ENCODE assay signal across 8 cellular contexts in genomic region chr2:241638063-241638660, GRCh38. TPM values are rescaled to one million over a fixed set of nuclear protein-coding genes. Genes with fewer than 3 reads are reported as not detected.
DNase-seq lines count a peak whose midpoint lies in the region; TF ChIP-seq lines count a peak whose summit lies in the region.

No MANE protein-coding gene starts in this region.

- H3K9me3 Mint-ChIP-seq in osteocyte (ENCODE audit: unreplicated experiment), result no peaks in the 10 kb centered on the region

- H3K9me3 ChIP-seq in DOHH2 (ENCODE audit: control insufficient read depth, insufficient read depth, low read length) (peaks cover 14% of the 10 kb centered on the region), endocrine pancreas (ENCODE audit: control insufficient read depth, low read length) (no peaks in the 10 kb centered on the region)

- peaks cover 6% of the 10 kb centered on the region for H3K36me3 Mint-ChIP-seq in osteocyte (ENCODE audit: unreplicated experiment)

- DNase-seq in NB4 (ENCODE audit: low read depth) (no peak), osteocyte (ENCODE audit: extremely low spot score, unreplicated experiment) (no peak), NCI-H2171 treated with DMSO at 0.1 percent for 48 hours (lab: John Stamatoyannopoulos, UW) (no peak), SKM-1 (lab: John Stamatoyannopoulos, UW; ENCODE audit: unreplicated experiment) (no peak), SW 1271 (lab: John Stamatoyannopoulos, UW) (no peak), NCI-H82 treated with DMSO at 0.1 percent for 48 hours (lab: John Stamatoyannopoulos, UW; ENCODE audit: unreplicated experiment) (no peak)

- H3K4me1 ChIP-seq in DOHH2 (ENCODE audit: control insufficient read depth, low read length), result peaks cover 30% of the 10 kb centered on the region
- peaks cover 5% of the 10 kb centered on the region for H3K4me1 ChIP-seq in endocrine pancreas (ENCODE audit: control insufficient read depth, insufficient read depth, low read length)

- H3K36me3 ChIP-seq in DOHH2 (ENCODE audit: control insufficient read depth, low read length) (peaks cover 46% of the 10 kb centered on the region), endocrine pancreas (ENCODE audit: control insufficient read depth, insufficient read depth, low read length) (no peaks in the 10 kb centered on the region)

- H3K4me2 ChIP-seq in DOHH2 (ENCODE audit: low read length), result peak overlapping the region; percentile 62

- H4K20me1 ChIP-seq in DOHH2 (ENCODE audit: control insufficient read depth, insufficient read depth, low read depth, low read length), result peaks cover 7% of the 10 kb centered on the region; the same call in 1 of the 2 replicates

- H3K9ac ChIP-seq in endocrine pancreas (ENCODE audit: control insufficient read depth, insufficient read depth, low read length), result peak overlapping the region; percentile 84

- H3F3A ChIP-seq in DOHH2 (ENCODE audit: control insufficient read depth, insufficient read depth), result peaks cover 5% of the 10 kb centered on the region; the same call in 1 of the 2 replicates

- H3K4me3 Mint-ChIP-seq in osteocyte (ENCODE audit: unreplicated experiment), result peak overlapping the region; percentile 89

- TF ChIP-seq CTCF in DOHH2 (IDR thresholded peaks at IDR 0.05; ENCODE audit: low read depth, low read length, poor library complexity, severe bottlenecking) (no peak), NB4 (IDR thresholded peaks at IDR 0.05; ENCODE audit: low read depth, low read length) (no peak), osteocyte (IDR thresholded peaks at IDR 0.05) (no peak)

- peaks cover 44% of the 10 kb centered on the region for H3K4me1 Mint-ChIP-seq in osteocyte (ENCODE audit: unreplicated experiment)

- H3K27ac Mint-ChIP-seq in osteocyte (ENCODE audit: unreplicated experiment), result peak overlapping the region; percentile 60

- H3K27me3 ChIP-seq in DOHH2 (ENCODE audit: control insufficient read depth, low read length) (no peaks in the 10 kb centered on the region), endocrine pancreas (ENCODE audit: control insufficient read depth, insufficient read depth, low read length) (no peaks in the 10 kb centered on the region)

- H3K9me2 ChIP-seq in DOHH2 (replicated peaks; ENCODE audit: control insufficient read depth, low read length), result no peaks in the 10 kb centered on the region

- no peaks in the 10 kb centered on the region for H3K27me3 Mint-ChIP-seq in osteocyte (ENCODE audit: unreplicated experiment)

- peaks cover 91% of the 10 kb centered on the region for H3K79me2 ChIP-seq in DOHH2 (ENCODE audit: control insufficient read depth, low read length)

- no peak for TF ChIP-seq POLR2A in NB4 (IDR thresholded peaks at IDR 0.05; ENCODE audit: extremely low read depth, insufficient read length)

- H3K4me3 ChIP-seq in DOHH2 (ENCODE audit: low read length) (peak overlapping the region; percentile 89), NB4 (ENCODE audit: low read depth, low read length) (peak overlapping the region; percentile 84), endocrine pancreas (ENCODE audit: control insufficient read depth, insufficient read depth, low read length) (peak overlapping the region; percentile 93)

- peak overlapping the region; percentile 77 for H3K27ac ChIP-seq in DOHH2 (ENCODE audit: low read depth, low read length)

RNA-seq across cellular contexts. Expression of gene ATG4B, which starts 0.7 kb away (rescaled TPM):
- 73.5 and 78.1 TPM in 2 replicates for total RNA-seq in osteocyte

RNA-seq across cellular contexts. Expression of gene THAP4, which starts 1.2 kb away (rescaled TPM):
- total RNA-seq in osteocyte, result 51.6 and 52.8 TPM in 2 replicates

RNA-seq across cellular contexts. Expression of gene DTYMK, which starts 48.5 kb away (rescaled TPM):
- total RNA-seq in osteocyte, result 26.3 and 28.8 TPM in 2 replicates
